Comparison of ENCODE assay signal across 3 cellular contexts in the genomic region with DNA sequence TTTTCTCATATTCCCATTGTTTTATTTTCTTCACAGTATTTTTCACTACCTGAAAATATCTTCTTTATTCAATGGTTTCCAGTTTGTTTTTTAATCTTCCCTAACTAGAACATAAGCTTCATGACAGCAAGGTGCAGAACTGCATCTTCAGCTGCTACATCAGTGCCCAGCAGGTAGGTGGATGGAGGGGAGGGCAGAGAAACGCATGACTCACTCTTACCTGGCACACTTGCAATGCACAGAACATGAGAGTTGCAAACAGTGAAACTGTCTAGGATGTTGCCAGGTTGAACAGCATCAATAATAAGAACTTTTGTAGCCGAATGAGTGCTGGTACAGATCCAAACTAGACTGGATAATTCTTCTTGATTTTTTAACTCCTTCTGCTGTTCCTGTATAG.
TF ChIP-seq lines count a peak whose summit lies in the region.

No MANE protein-coding gene starts in this region.

TF ChIP-seq in A549, 52 proteins besides CTCF, POLR2A, EP300 and RAD21:
- TF ChIP-seq HOXB13 (CRISPR knock-in tag; IDR thresholded peaks at IDR 0.05; ENCODE audit: low read depth) (no peak), FOSL2 (IDR thresholded peaks at IDR 0.05) (no peak), FOSL2 (CRISPR knock-in tag; IDR thresholded peaks at IDR 0.05) (peak; percentile 33)

TF ChIP-seq in IMR-90, 13 proteins besides CTCF, POLR2A, EP300 and RAD21:
- TF ChIP-seq, protein P1, sequence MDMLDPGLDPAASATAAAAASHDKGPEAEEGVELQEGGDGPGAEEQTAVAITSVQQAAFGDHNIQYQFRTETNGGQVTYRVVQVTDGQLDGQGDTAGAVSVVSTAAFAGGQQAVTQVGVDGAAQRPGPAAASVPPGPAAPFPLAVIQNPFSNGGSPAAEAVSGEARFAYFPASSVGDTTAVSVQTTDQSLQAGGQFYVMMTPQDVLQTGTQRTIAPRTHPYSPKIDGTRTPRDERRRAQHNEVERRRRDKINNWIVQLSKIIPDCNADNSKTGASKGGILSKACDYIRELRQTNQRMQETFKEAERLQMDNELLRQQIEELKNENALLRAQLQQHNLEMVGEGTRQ (IDR thresholded peaks at IDR 0.05; ENCODE audit: low read depth, low read length) = no peak
- TF ChIP-seq CEBPB (IDR thresholded peaks at IDR 0.05; ENCODE audit: low read depth, low read length) = no peak
- TF ChIP-seq RCOR1 (IDR thresholded peaks at IDR 0.05; ENCODE audit: insufficient replicate concordance, low read length) = no peak
- no peak for TF ChIP-seq NFE2L2 (IDR thresholded peaks at IDR 0.05; ENCODE audit: low read depth, low read length)
- TF ChIP-seq MAZ (IDR thresholded peaks at IDR 0.05; ENCODE audit: borderline replicate concordance, low read depth, low read length) = no peak
- TF ChIP-seq MXI1 (IDR thresholded peaks at IDR 0.05; ENCODE audit: borderline replicate concordance, low read depth, low read length) = no peak
- TF ChIP-seq MAFK (IDR thresholded peaks at IDR 0.05; ENCODE audit: low read depth, low read length) = no peak
- TF ChIP-seq, protein P2, sequence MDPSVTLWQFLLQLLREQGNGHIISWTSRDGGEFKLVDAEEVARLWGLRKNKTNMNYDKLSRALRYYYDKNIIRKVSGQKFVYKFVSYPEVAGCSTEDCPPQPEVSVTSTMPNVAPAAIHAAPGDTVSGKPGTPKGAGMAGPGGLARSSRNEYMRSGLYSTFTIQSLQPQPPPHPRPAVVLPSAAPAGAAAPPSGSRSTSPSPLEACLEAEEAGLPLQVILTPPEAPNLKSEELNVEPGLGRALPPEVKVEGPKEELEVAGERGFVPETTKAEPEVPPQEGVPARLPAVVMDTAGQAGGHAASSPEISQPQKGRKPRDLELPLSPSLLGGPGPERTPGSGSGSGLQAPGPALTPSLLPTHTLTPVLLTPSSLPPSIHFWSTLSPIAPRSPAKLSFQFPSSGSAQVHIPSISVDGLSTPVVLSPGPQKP (IDR thresholded peaks at IDR 0.05; ENCODE audit: borderline replicate concordance, low read depth, low read length) = no peak
- no peak for TF ChIP-seq RFX5 (IDR thresholded peaks at IDR 0.05; ENCODE audit: low read depth, low read length)
- TF ChIP-seq FOS (IDR thresholded peaks at IDR 0.05; ENCODE audit: low read depth, low read length) = no peak
- TF ChIP-seq SMC3 (IDR thresholded peaks at IDR 0.05; ENCODE audit: low read depth, low read length) = no peak
- TF ChIP-seq CHD1 (IDR thresholded peaks at IDR 0.05; ENCODE audit: low read depth, low read length) = no peak
- TF ChIP-seq BHLHE40 (IDR thresholded peaks at IDR 0.05; ENCODE audit: low read depth, low read length) = no peak

TF ChIP-seq in HepG2, 621 proteins besides CTCF, POLR2A, EP300 and RAD21:
- TF ChIP-seq ZNF878 (CRISPR knock-in tag; IDR thresholded peaks at IDR 0.05) = no peak
- TF ChIP-seq ZKSCAN1 (IDR thresholded peaks at IDR 0.05; ENCODE audit: low read length) = no peak
- no peak for TF ChIP-seq ZNF768 (CRISPR knock-in tag; IDR thresholded peaks at IDR 0.05)
- no peak for TF ChIP-seq ZNF333 (CRISPR knock-in tag; IDR thresholded peaks at IDR 0.05; ENCODE audit: borderline replicate concordance)
- TF ChIP-seq ZNF766 (CRISPR knock-in tag; IDR thresholded peaks at IDR 0.05; ENCODE audit: borderline replicate concordance) = no peak
- TF ChIP-seq ZNF138 (CRISPR knock-in tag; IDR thresholded peaks at IDR 0.05; ENCODE audit: low read depth) = no peak
- no peak for TF ChIP-seq AGO1 (IDR thresholded peaks at IDR 0.05; ENCODE audit: low read depth, low read length, poor library complexity, severe bottlenecking)
- TF ChIP-seq, protein P3, sequence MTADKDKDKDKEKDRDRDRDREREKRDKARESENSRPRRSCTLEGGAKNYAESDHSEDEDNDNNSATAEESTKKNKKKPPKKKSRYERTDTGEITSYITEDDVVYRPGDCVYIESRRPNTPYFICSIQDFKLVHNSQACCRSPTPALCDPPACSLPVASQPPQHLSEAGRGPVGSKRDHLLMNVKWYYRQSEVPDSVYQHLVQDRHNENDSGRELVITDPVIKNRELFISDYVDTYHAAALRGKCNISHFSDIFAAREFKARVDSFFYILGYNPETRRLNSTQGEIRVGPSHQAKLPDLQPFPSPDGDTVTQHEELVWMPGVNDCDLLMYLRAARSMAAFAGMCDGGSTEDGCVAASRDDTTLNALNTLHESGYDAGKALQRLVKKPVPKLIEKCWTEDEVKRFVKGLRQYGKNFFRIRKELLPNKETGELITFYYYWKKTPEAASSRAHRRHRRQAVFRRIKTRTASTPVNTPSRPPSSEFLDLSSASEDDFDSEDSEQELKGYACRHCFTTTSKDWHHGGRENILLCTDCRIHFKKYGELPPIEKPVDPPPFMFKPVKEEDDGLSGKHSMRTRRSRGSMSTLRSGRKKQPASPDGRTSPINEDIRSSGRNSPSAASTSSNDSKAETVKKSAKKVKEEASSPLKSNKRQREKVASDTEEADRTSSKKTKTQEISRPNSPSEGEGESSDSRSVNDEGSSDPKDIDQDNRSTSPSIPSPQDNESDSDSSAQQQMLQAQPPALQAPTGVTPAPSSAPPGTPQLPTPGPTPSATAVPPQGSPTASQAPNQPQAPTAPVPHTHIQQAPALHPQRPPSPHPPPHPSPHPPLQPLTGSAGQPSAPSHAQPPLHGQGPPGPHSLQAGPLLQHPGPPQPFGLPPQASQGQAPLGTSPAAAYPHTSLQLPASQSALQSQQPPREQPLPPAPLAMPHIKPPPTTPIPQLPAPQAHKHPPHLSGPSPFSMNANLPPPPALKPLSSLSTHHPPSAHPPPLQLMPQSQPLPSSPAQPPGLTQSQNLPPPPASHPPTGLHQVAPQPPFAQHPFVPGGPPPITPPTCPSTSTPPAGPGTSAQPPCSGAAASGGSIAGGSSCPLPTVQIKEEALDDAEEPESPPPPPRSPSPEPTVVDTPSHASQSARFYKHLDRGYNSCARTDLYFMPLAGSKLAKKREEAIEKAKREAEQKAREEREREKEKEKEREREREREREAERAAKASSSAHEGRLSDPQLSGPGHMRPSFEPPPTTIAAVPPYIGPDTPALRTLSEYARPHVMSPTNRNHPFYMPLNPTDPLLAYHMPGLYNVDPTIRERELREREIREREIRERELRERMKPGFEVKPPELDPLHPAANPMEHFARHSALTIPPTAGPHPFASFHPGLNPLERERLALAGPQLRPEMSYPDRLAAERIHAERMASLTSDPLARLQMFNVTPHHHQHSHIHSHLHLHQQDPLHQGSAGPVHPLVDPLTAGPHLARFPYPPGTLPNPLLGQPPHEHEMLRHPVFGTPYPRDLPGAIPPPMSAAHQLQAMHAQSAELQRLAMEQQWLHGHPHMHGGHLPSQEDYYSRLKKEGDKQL (CRISPR knock-in tag; IDR thresholded peaks at IDR 0.05; ENCODE audit: low read depth) = no peak
- TF ChIP-seq FOXP1 (IDR thresholded peaks at IDR 0.05) = no peak
- no peak for TF ChIP-seq FOXP1 (CRISPR knock-in tag; IDR thresholded peaks at IDR 0.05)
- TF ChIP-seq ZMYM4 (CRISPR knock-in tag; IDR thresholded peaks at IDR 0.05) = no peak
